In the genomic region with DNA sequence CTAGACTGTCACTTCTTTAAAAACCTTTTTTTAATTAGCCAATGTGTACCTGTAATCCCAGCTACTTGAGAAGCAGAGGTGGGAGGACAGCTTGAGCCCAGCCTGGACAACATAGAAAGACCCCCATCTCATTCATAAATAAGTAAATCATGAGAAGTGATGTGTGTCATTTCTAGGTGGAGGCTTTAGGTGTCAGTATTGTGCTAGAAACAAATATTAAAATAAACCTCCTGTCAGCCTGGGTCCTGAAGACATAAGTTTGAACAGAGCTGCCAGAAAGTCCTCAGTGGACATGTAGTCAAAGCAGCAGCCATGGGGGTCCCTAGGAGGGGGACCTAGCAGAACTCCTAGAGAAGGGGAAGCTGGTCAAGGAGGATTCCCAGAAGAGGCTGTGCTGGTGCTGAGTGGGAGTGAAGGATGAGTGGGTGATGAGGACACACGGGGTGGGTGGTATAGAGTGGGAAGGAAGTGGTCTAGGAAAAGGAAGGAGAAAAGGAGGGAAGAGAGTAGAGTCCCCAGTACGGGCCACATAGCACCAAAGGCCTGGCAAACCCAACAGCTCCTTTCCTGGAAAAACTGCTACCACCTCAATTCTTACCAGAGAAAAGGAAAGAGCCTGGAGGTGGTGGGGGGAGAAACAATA, we compare ENCODE assay signal across 9 cellular contexts.
DNase-seq lines count a peak whose midpoint lies in the region; ATAC-seq, FAIRE-seq and TF ChIP-seq lines count a peak whose summit lies in the region.
"Had no signal": no experiment of that assay in that cellular context is flagged by ENCODE, and none has a peak within 500 bp of the region (broad histone marks: within the 10 kb centered on the region; RNA-seq: fewer than 3 reads in every experiment).

No MANE protein-coding gene starts in this region.

- no peak overlapping the region for H3K4me3 ChIP-seq in Karpas-422 (ENCODE audit: low read length)
- H3K4me3 ChIP-seq in cardiac fibroblast (replicated peaks in 1 of 2; ENCODE audit: low read depth in 2 of 2, low read length in 2 of 2), result no peak overlapping the region
- H3K4me3 ChIP-seq: right lobe of liver had no signal

- no peaks in the 10 kb centered on the region for H3K4me1 ChIP-seq in Karpas-422 (ENCODE audit: low read length)
- H3K4me1 ChIP-seq: right lobe of liver had no signal

- no peaks in the 10 kb centered on the region for H3K27me3 ChIP-seq in Karpas-422 (ENCODE audit: low read length)
- H3K27me3 ChIP-seq: right lobe of liver had no signal

- H3K4me2 ChIP-seq in Karpas-422 (ENCODE audit: low read depth, low read length, poor library complexity, severe bottlenecking), result no peak overlapping the region

- H3K9ac ChIP-seq in Karpas-422 (ENCODE audit: low read length), result no peak overlapping the region

- no peaks in the 10 kb centered on the region for H3K9me2 ChIP-seq in Karpas-422 (replicated peaks; ENCODE audit: insufficient read depth, low read length)

- H3K36me3 ChIP-seq in Karpas-422 (ENCODE audit: insufficient read depth, low read length), result no peaks in the 10 kb centered on the region
- H3K36me3 ChIP-seq: right lobe of liver had no signal

- DNase-seq in NCI-H510A treated with DMSO at 0.1 percent for 48 hours (lab: John Stamatoyannopoulos, UW) (peak; percentile 5), NCI-H510A (lab: John Stamatoyannopoulos, UW) (no peak), Karpas-422 (peak; percentile 58), cardiac fibroblast (ENCODE audit: low read depth in 2 of 2) (peak; percentile 25 to 51), renal cortical epithelial cell (ENCODE audit: low read depth) (peak; percentile 16), NCI-H774 (lab: John Stamatoyannopoulos, UW) (no peak), HTR-8/SVneo (ENCODE audit: insufficient read length, low spot score) (no peak)
- DNase-seq: right lobe of liver had no signal

- FAIRE-seq in HTR-8/SVneo (lab: Jason Lieb, UNC), result no peak

- no peak for ATAC-seq in activated CD4-positive, CD25-positive, alpha-beta regulatory T cell treated with anti-CD3 and anti-CD28 coated beads, Interleukin-2, amount 50 U/mL, for 24 hours

- no peak overlapping the region for H3K27ac ChIP-seq in Karpas-422 (ENCODE audit: low read length)
- H3K27ac ChIP-seq: right lobe of liver had no signal

- H4K20me1 ChIP-seq in Karpas-422 (ENCODE audit: insufficient read depth, low read depth, low read length), result no peaks in the 10 kb centered on the region

- H2AFZ ChIP-seq in Karpas-422 (ENCODE audit: low read length), result no peak overlapping the region

- TF ChIP-seq CTCF in cardiac fibroblast (IDR thresholded peaks at IDR 0.05; ENCODE audit: low read depth, low read length), result no peak

- no peaks in the 10 kb centered on the region for H3K79me2 ChIP-seq in Karpas-422 (ENCODE audit: low read length)

- no peaks in the 10 kb centered on the region for H3K9me3 ChIP-seq in Karpas-422 (ENCODE audit: low read length)
- H3K9me3 ChIP-seq: right lobe of liver had no signal

Comparison
In these comparisons a context has a peak if more than half of its experiments do, and no peak if none do; other contexts are left out.
1. DNase-seq: peak in NCI-H510A treated with DMSO at 0.1 percent for 48 hours (single experiment), Karpas-422 (single experiment), cardiac fibroblast (2 of 2) and renal cortical epithelial cell (single experiment); none in NCI-H510A (single experiment), NCI-H774 (single experiment) and HTR-8/SVneo (single experiment).